Comparison of ENCODE assay signal across 8 cellular contexts in genomic region chr15:75508741-75509532, GRCh38. TPM values are rescaled to one million over a fixed set of nuclear protein-coding genes. Genes with fewer than 3 reads are reported as not detected.
DNase-seq lines count a peak whose midpoint lies in the region; ATAC-seq and TF ChIP-seq lines count a peak whose summit lies in the region.

No MANE protein-coding gene starts in this region.

- H3K4me3 Mint-ChIP-seq in CD4-positive, alpha-beta T cell = no peak overlapping the region

- H3K36me3 Mint-ChIP-seq in CD4-positive, alpha-beta T cell (ENCODE audit: low read depth) = peaks cover 41% of the 10 kb centered on the region

- peak overlapping the region; percentile 13 for H3K27ac Mint-ChIP-seq in CD4-positive, alpha-beta T cell

- TF ChIP-seq CTCF in CD4-positive, alpha-beta T cell (IDR thresholded peaks at IDR 0.05) = peak; percentile 60
- TF ChIP-seq CTCF in GM20000 (IDR thresholded peaks at IDR 0.05; ENCODE audit: extremely low read depth, missing control alignments) = no peak

- ATAC-seq in CD4-positive, alpha-beta T cell (ENCODE audit: poor library complexity) = peak; percentile 34
- peak; percentile 75; the same call in 2 of the 3 replicates for ATAC-seq in SK-N-SH treated with all-trans-retinoic acid at 6 μM for 48 hours

- H3K9me3 Mint-ChIP-seq in CD4-positive, alpha-beta T cell = no peaks in the 10 kb centered on the region

- no peak overlapping the region for H3K27ac ChIP-seq in CD4-positive, alpha-beta T cell (ENCODE audit: low read depth, low read length)

- POLR2A ChIA-PET in CD4-positive, alpha-beta T cell (lab: Charles Lee) = interaction anchor here (0.9 to 2.1 kb wide), 10 partner anchors 18 to 141 kb away, joined by 3 to 27 read pairs (median 4); partner anchors contain the start of genes IMP3, PTPN9, SIN3A and SNUPN

- H3K27me3 ChIP-seq in CD4-positive, alpha-beta T cell (ENCODE audit: control insufficient read depth, insufficient read depth, low read length) = no peaks in the 10 kb centered on the region

- H3K4me1 Mint-ChIP-seq in CD4-positive, alpha-beta T cell (ENCODE audit: low read depth) = no peaks in the 10 kb centered on the region

- CTCF ChIA-PET in CD4-positive, alpha-beta T cell (lab: Charles Lee) = interaction anchor here (0.5 to 2.1 kb wide), 12 partner anchors 12 to 731 kb away, joined by 3 to 30 read pairs (median 3); partner anchors contain the start of genes IMP3, SNUPN and SNX33

- H3K9me3 ChIP-seq in CD4-positive, alpha-beta T cell (ENCODE audit: control insufficient read depth, low read length) = no peaks in the 10 kb centered on the region

- intact Hi-C loops in CD4-positive, alpha-beta T cell (cut with DNase I, micrococcal nuclease) = loop anchor here (1.0 to 5.0 kb wide), 6 partner anchors 52 to 293 kb away; partner anchors contain the start of gene IMP3 (in 1 of the 2)
- intact Hi-C loops in posterior vena cava (cut with DNase I) = no loop called here

- peak in 2 of 10 experiments; percentile 15 to 17 for DNase-seq in CD4-positive, alpha-beta T cell
- DNase-seq in GM20000 (ENCODE audit: low spot score) (peak; percentile 52), fibroblast of gingiva (ENCODE audit: low read depth) (peak; percentile 53), skeletal muscle cell (ENCODE audit: low read depth) (peak; percentile 12), posterior vena cava (ENCODE audit: low spot score) (no peak), NCI-H526 treated with DMSO at 0.1 percent for 48 hours (lab: John Stamatoyannopoulos, UW) (no peak)
- no peak for DNase-seq in activated effector memory CD4-positive, alpha-beta T cell treated with anti-CD3 and anti-CD28 coated beads, Interleukin-2, amount 50 U/mL, for 16 hours

- H3K27me3 Mint-ChIP-seq in CD4-positive, alpha-beta T cell = no peaks in the 10 kb centered on the region

- H3K4me3 ChIP-seq in skeletal muscle cell (ENCODE audit: low read depth, low read length) = no peak overlapping the region

TF ChIP-seq in SK-N-SH treated with all-trans-retinoic acid at 6 μM for 48 hours, 23 proteins besides CTCF, POLR2A, EP300 and RAD21:
- TF ChIP-seq ZFP3 (CRISPR knock-in tag; IDR thresholded peaks at IDR 0.05) = no peak
- TF ChIP-seq ZNF8 (CRISPR knock-in tag; IDR thresholded peaks at IDR 0.05) = no peak
- TF ChIP-seq TSHZ2 (CRISPR knock-in tag; IDR thresholded peaks at IDR 0.05) = no peak
- no peak for TF ChIP-seq GLIS3 (CRISPR knock-in tag; IDR thresholded peaks at IDR 0.05)
- no peak for TF ChIP-seq RARB (CRISPR knock-in tag; IDR thresholded peaks at IDR 0.05)
- TF ChIP-seq CSDC2 (CRISPR knock-in tag; IDR thresholded peaks at IDR 0.05) = no peak
- TF ChIP-seq, protein P1, sequence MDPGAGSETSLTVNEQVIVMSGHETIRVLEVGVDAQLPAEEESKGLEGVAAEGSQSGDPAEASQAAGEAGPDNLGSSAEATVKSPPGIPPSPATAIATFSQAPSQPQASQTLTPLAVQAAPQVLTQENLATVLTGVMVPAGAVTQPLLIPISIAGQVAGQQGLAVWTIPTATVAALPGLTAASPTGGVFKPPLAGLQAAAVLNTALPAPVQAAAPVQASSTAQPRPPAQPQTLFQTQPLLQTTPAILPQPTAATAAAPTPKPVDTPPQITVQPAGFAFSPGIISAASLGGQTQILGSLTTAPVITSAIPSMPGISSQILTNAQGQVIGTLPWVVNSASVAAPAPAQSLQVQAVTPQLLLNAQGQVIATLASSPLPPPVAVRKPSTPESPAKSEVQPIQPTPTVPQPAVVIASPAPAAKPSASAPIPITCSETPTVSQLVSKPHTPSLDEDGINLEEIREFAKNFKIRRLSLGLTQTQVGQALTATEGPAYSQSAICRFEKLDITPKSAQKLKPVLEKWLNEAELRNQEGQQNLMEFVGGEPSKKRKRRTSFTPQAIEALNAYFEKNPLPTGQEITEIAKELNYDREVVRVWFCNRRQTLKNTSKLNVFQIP (CRISPR knock-in tag; IDR thresholded peaks at IDR 0.05; ENCODE audit: borderline replicate concordance, low read depth) = no peak
- no peak for TF ChIP-seq PATZ1 (CRISPR knock-in tag; IDR thresholded peaks at IDR 0.05; ENCODE audit: borderline replicate concordance)
- no peak for TF ChIP-seq ZC3H10 (CRISPR knock-in tag; IDR thresholded peaks at IDR 0.05)
- no peak for TF ChIP-seq ZNF565 (CRISPR knock-in tag; conservative IDR thresholded peaks at IDR 0.05; ENCODE audit: low read depth)

RNA-seq across cellular contexts. Expression of gene SIN3A, which starts 57.4 kb away (rescaled TPM):
- total RNA-seq in CD4-positive, alpha-beta T cell = 100 to 1,000 TPM; 136 to 141 TPM
- 10 to 100 TPM; 47.8 to 47.9 TPM for total RNA-seq in posterior vena cava

Comparison
In these comparisons a context has a peak if more than half of its experiments do, and no peak if none do; other contexts are left out.
1. DNase-seq: peak in GM20000 (single experiment), fibroblast of gingiva (single experiment) and skeletal muscle cell (single experiment); none in posterior vena cava (single experiment), activated effector memory CD4-positive, alpha-beta T cell treated with anti-CD3 and anti-CD28 coated beads, Interleukin-2, amount 50 U/mL, for 16 hours (single experiment) and NCI-H526 treated with DMSO at 0.1 percent for 48 hours (single experiment).
2. intact Hi-C loops: an anchor here in CD4-positive, alpha-beta T cell (1.0 to 5.0 kb wide); none called in posterior vena cava.